ENCODE assay signal across 3 cellular contexts in genomic region chr5:73030531-73030930, GRCh38.
TF ChIP-seq lines count a peak whose summit lies in the region.

No MANE protein-coding gene starts in this region.

TF ChIP-seq in A549, 52 proteins besides CTCF, POLR2A, EP300 and RAD21 (continued from another document):
- no peak for TF ChIP-seq JUN (IDR thresholded peaks at IDR 0.05)
- TF ChIP-seq, protein P1, sequence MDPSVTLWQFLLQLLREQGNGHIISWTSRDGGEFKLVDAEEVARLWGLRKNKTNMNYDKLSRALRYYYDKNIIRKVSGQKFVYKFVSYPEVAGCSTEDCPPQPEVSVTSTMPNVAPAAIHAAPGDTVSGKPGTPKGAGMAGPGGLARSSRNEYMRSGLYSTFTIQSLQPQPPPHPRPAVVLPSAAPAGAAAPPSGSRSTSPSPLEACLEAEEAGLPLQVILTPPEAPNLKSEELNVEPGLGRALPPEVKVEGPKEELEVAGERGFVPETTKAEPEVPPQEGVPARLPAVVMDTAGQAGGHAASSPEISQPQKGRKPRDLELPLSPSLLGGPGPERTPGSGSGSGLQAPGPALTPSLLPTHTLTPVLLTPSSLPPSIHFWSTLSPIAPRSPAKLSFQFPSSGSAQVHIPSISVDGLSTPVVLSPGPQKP (IDR thresholded peaks at IDR 0.05; ENCODE audit: low read depth, low read length) = no peak
- TF ChIP-seq HOXB13 (CRISPR knock-in tag; IDR thresholded peaks at IDR 0.05; ENCODE audit: low read depth) = no peak
- TF ChIP-seq MYC (IDR thresholded peaks at IDR 0.05; ENCODE audit: borderline replicate concordance, low read length) = no peak
- TF ChIP-seq PHF8 (IDR thresholded peaks at IDR 0.05; ENCODE audit: borderline replicate concordance, low read depth) = no peak
- TF ChIP-seq, protein P2, sequence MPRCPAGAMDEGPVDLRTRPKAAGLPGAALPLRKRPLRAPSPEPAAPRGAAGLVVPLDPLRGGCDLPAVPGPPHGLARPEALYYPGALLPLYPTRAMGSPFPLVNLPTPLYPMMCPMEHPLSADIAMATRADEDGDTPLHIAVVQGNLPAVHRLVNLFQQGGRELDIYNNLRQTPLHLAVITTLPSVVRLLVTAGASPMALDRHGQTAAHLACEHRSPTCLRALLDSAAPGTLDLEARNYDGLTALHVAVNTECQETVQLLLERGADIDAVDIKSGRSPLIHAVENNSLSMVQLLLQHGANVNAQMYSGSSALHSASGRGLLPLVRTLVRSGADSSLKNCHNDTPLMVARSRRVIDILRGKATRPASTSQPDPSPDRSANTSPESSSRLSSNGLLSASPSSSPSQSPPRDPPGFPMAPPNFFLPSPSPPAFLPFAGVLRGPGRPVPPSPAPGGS (IDR thresholded peaks at IDR 0.05) = no peak
- TF ChIP-seq, protein P3, sequence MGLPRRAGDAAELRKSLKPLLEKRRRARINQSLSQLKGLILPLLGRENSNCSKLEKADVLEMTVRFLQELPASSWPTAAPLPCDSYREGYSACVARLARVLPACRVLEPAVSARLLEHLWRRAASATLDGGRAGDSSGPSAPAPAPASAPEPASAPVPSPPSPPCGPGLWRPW (IDR thresholded peaks at IDR 0.05) = no peak
- TF ChIP-seq, protein P4, sequence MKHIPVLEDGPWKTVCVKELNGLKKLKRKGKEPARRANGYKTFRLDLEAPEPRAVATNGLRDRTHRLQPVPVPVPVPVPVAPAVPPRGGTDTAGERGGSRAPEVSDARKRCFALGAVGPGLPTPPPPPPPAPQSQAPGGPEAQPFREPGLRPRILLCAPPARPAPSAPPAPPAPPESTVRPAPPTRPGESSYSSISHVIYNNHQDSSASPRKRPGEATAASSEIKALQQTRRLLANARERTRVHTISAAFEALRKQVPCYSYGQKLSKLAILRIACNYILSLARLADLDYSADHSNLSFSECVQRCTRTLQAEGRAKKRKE (CRISPR knock-in tag; IDR thresholded peaks at IDR 0.05; ENCODE audit: low read depth) = no peak
- no peak for TF ChIP-seq KDM1A (IDR thresholded peaks at IDR 0.05; ENCODE audit: low read depth)
- TF ChIP-seq, protein P5, sequence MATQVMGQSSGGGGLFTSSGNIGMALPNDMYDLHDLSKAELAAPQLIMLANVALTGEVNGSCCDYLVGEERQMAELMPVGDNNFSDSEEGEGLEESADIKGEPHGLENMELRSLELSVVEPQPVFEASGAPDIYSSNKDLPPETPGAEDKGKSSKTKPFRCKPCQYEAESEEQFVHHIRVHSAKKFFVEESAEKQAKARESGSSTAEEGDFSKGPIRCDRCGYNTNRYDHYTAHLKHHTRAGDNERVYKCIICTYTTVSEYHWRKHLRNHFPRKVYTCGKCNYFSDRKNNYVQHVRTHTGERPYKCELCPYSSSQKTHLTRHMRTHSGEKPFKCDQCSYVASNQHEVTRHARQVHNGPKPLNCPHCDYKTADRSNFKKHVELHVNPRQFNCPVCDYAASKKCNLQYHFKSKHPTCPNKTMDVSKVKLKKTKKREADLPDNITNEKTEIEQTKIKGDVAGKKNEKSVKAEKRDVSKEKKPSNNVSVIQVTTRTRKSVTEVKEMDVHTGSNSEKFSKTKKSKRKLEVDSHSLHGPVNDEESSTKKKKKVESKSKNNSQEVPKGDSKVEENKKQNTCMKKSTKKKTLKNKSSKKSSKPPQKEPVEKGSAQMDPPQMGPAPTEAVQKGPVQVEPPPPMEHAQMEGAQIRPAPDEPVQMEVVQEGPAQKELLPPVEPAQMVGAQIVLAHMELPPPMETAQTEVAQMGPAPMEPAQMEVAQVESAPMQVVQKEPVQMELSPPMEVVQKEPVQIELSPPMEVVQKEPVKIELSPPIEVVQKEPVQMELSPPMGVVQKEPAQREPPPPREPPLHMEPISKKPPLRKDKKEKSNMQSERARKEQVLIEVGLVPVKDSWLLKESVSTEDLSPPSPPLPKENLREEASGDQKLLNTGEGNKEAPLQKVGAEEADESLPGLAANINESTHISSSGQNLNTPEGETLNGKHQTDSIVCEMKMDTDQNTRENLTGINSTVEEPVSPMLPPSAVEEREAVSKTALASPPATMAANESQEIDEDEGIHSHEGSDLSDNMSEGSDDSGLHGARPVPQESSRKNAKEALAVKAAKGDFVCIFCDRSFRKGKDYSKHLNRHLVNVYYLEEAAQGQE (IDR thresholded peaks at IDR 0.05) = no peak
- TF ChIP-seq BHLHE40 (IDR thresholded peaks at IDR 0.05; ENCODE audit: low read depth, low read length) = no peak
TF ChIP-seq in A549: peak in this region for 0.

TF ChIP-seq in IMR-90, 13 proteins besides CTCF, POLR2A, EP300 and RAD21 (continued from another document):
- TF ChIP-seq, protein P6, sequence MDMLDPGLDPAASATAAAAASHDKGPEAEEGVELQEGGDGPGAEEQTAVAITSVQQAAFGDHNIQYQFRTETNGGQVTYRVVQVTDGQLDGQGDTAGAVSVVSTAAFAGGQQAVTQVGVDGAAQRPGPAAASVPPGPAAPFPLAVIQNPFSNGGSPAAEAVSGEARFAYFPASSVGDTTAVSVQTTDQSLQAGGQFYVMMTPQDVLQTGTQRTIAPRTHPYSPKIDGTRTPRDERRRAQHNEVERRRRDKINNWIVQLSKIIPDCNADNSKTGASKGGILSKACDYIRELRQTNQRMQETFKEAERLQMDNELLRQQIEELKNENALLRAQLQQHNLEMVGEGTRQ (IDR thresholded peaks at IDR 0.05; ENCODE audit: low read depth, low read length) = no peak
- TF ChIP-seq NFE2L2 (IDR thresholded peaks at IDR 0.05; ENCODE audit: low read depth, low read length) (no peak), CHD1 (IDR thresholded peaks at IDR 0.05; ENCODE audit: low read depth, low read length) (no peak), MXI1 (IDR thresholded peaks at IDR 0.05; ENCODE audit: borderline replicate concordance, low read depth, low read length) (no peak), RFX5 (IDR thresholded peaks at IDR 0.05; ENCODE audit: low read depth, low read length) (no peak), BHLHE40 (IDR thresholded peaks at IDR 0.05; ENCODE audit: low read depth, low read length) (no peak), SMC3 (IDR thresholded peaks at IDR 0.05; ENCODE audit: low read depth, low read length) (no peak), MAZ (IDR thresholded peaks at IDR 0.05; ENCODE audit: borderline replicate concordance, low read depth, low read length) (no peak), FOS (IDR thresholded peaks at IDR 0.05; ENCODE audit: low read depth, low read length) (no peak), RCOR1 (IDR thresholded peaks at IDR 0.05; ENCODE audit: insufficient replicate concordance, low read length) (no peak), MAFK (IDR thresholded peaks at IDR 0.05; ENCODE audit: low read depth, low read length) (no peak)
- TF ChIP-seq, protein P1 (IDR thresholded peaks at IDR 0.05; ENCODE audit: borderline replicate concordance, low read depth, low read length) = no peak

TF ChIP-seq in WTC11, 78 proteins besides CTCF, POLR2A, EP300 and RAD21 (continued from another document):
- TF ChIP-seq, protein P7, sequence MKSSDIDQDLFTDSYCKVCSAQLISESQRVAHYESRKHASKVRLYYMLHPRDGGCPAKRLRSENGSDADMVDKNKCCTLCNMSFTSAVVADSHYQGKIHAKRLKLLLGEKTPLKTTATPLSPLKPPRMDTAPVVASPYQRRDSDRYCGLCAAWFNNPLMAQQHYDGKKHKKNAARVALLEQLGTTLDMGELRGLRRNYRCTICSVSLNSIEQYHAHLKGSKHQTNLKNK (CRISPR knock-in tag; IDR thresholded peaks at IDR 0.05) = no peak
- no peak for TF ChIP-seq IRF2 (CRISPR knock-in tag; IDR thresholded peaks at IDR 0.05; ENCODE audit: borderline replicate concordance, low read depth)
TF ChIP-seq in WTC11: peak in this region for 0.
